1 cellular context compared by ENCODE assay signal in the genomic region with DNA sequence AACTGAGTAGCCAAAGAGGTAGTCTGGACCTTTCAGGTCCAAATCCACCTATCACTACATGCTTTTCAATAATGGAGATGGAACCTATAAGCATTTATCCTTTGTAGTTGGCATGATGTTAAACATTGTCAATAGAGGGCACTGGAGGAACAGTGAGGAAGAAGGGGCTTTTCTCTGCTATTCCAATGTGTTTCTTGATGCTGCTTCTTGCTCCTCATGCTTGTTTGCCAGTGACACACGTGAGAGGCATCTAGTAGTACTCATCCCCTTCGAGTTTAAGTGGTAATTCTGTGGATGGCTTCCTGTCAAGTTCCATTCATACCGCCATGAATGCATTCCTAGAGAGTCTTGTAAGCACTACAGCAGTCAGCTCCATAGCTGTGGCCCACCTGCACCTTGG.
TF ChIP-seq lines count a peak whose summit lies in the region.

No MANE protein-coding gene starts in this region.

TF ChIP-seq in IMR-90, 13 proteins besides CTCF, POLR2A, EP300 and RAD21 (continued from another document):
- TF ChIP-seq, protein P1, sequence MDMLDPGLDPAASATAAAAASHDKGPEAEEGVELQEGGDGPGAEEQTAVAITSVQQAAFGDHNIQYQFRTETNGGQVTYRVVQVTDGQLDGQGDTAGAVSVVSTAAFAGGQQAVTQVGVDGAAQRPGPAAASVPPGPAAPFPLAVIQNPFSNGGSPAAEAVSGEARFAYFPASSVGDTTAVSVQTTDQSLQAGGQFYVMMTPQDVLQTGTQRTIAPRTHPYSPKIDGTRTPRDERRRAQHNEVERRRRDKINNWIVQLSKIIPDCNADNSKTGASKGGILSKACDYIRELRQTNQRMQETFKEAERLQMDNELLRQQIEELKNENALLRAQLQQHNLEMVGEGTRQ (IDR thresholded peaks at IDR 0.05; ENCODE audit: low read depth, low read length) = no peak
- no peak for TF ChIP-seq NFE2L2 (IDR thresholded peaks at IDR 0.05; ENCODE audit: low read depth, low read length)
- TF ChIP-seq MAFK (IDR thresholded peaks at IDR 0.05; ENCODE audit: low read depth, low read length) = no peak
- no peak for TF ChIP-seq BHLHE40 (IDR thresholded peaks at IDR 0.05; ENCODE audit: low read depth, low read length)
- TF ChIP-seq RFX5 (IDR thresholded peaks at IDR 0.05; ENCODE audit: low read depth, low read length) = no peak
- no peak for TF ChIP-seq SMC3 (IDR thresholded peaks at IDR 0.05; ENCODE audit: low read depth, low read length)
- TF ChIP-seq RCOR1 (IDR thresholded peaks at IDR 0.05; ENCODE audit: insufficient replicate concordance, low read length) = no peak
- no peak for TF ChIP-seq FOS (IDR thresholded peaks at IDR 0.05; ENCODE audit: low read depth, low read length)
